In the genomic region with DNA sequence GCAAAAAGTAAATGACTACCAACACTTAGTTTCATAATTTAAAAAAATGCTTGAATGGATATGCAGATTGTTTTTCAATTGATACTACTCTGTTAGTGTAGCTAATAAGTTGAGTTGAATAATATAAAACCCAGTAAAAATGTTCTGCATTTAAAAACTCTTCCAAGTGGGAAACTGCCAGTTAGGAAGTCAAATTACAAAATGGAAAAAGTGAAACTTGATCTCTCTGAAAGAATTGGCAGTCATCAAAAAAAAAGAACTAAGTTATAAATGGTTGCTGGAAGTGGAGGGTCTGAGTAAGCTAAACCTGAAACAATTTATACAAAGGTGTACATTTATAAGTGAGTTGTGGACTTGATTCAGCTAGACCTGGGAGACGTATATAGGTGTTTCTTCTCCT, we compare ENCODE assay signal across 30 cellular contexts.
"Had no signal": no experiment of that assay in that cellular context is flagged by ENCODE, and none has a peak within 500 bp of the region (broad histone marks: within the 10 kb centered on the region; RNA-seq: fewer than 3 reads in every experiment).

No MANE protein-coding gene starts in this region.

- H3K36me3 ChIP-seq: adrenal gland, ovary, sigmoid colon, stomach, upper lobe of right lung had no signal

- H3K4me3 ChIP-seq: adrenal gland, ovary, sigmoid colon, stomach, tibial artery, upper lobe of right lung had no signal

- H3K27me3 ChIP-seq: adrenal gland, ovary, sigmoid colon, stomach, tibial artery, upper lobe of right lung had no signal

- H3K4me1 Mint-ChIP-seq: nephron progenitor cell; stimulated activated memory B cell treated with anti-CD40 and anti-IgM and Interleukin-4, amounts not matched to agents 10 μg/mL and 1 μg/mL and 100 μg/mL, for 72 hours had no signal

- DNase-seq: activated CD4-positive, alpha-beta T cell treated with anti-CD3 and anti-CD28 coated beads for 4 hours; activated CD4-positive, alpha-beta T cell treated with anti-CD3 and anti-CD28 coated beads, Interleukin-2, amount 50 U/mL, for 4 hours; activated effector memory CD4-positive, alpha-beta T cell treated with Interleukin-2 at 50 U/mL for 16 hours; activated naive CD4-positive, alpha-beta T cell treated with Interleukin-2 at 50 U/mL for 16 hours; activated T-cell treated with anti-CD3 and anti-CD28 coated beads for 4 hours; adrenal gland; aorta; central memory CD4-positive, alpha-beta T cell; effector CD8-positive, alpha-beta T cell; foreskin melanocyte; glutamatergic neuron; kidney; left colon; mammary epithelial cell; nephron progenitor cell; ovary; retina; sigmoid colon; small intestine; stimulated activated CD4-positive, alpha-beta T cell treated with anti-CD3 and anti-CD28 coated beads, Interleukin-1b, Interleukin-23, amount 100 ng/mL, for 48 hours; stimulated activated CD4-positive, alpha-beta T cell treated with anti-CD3 and anti-CD28 coated beads, Interleukin-4, amount 100 ng/mL, for 4 hours; stimulated activated CD8-positive, alpha-beta memory T cell treated with anti-CD3 and anti-CD28 coated beads, Interleukin-4, amount 100 ng/mL, for 48 hours; stomach; T-helper 1 cell; tibial artery; upper lobe of right lung had no signal

- H3K27ac ChIP-seq: adrenal gland, ovary, sigmoid colon, stomach, upper lobe of right lung had no signal

- H3K4me3 Mint-ChIP-seq: activated naive CD8-positive, alpha-beta T cell; nephron progenitor cell; stimulated activated memory B cell treated with anti-CD40 and anti-IgM and Interleukin-4, amounts not matched to agents 10 μg/mL and 1 μg/mL and 100 μg/mL, for 72 hours; T-helper 2 cell treated with Interferon-gamma antibody and Interleukin-4, amounts not matched to agents 5 μg/mL and 100 μg/mL, for 36 hours had no signal

- H3K4me1 ChIP-seq: adrenal gland, sigmoid colon, stomach, tibial artery, upper lobe of right lung had no signal

- H3K27me3 Mint-ChIP-seq: progenitor cell of endocrine pancreas; stimulated activated memory B cell treated with anti-CD40 and anti-IgM and Interleukin-4, amounts not matched to agents 10 μg/mL and 1 μg/mL and 100 μg/mL, for 72 hours had no signal

- H3K36me3 Mint-ChIP-seq: activated naive CD8-positive, alpha-beta T cell; stimulated activated memory B cell treated with anti-CD40 and anti-IgM and Interleukin-4, amounts not matched to agents 10 μg/mL and 1 μg/mL and 100 μg/mL, for 72 hours had no signal

- H3K9me3 Mint-ChIP-seq: nephron progenitor cell; stimulated activated memory B cell treated with anti-CD40 and anti-IgM and Interleukin-4, amounts not matched to agents 10 μg/mL and 1 μg/mL and 100 μg/mL, for 72 hours; T-helper 2 cell treated with Interferon-gamma antibody and Interleukin-4, amounts not matched to agents 5 μg/mL and 100 μg/mL, for 36 hours had no signal

- H3K27ac Mint-ChIP-seq: activated naive CD8-positive, alpha-beta T cell; progenitor cell of endocrine pancreas; stimulated activated memory B cell treated with anti-CD40 and anti-IgM and Interleukin-4, amounts not matched to agents 10 μg/mL and 1 μg/mL and 100 μg/mL, for 72 hours; T-helper 2 cell treated with Interferon-gamma antibody and Interleukin-4, amounts not matched to agents 5 μg/mL and 100 μg/mL, for 36 hours had no signal

- H3K9me3 ChIP-seq: adrenal gland, ovary, sigmoid colon, stomach, tibial artery, upper lobe of right lung had no signal

- ATAC-seq: left colon; stimulated activated memory B cell treated with anti-CD40 and anti-IgM and Interleukin-4, amounts not matched to agents 10 μg/mL and 1 μg/mL and 100 μg/mL, for 72 hours; upper lobe of right lung had no signal
